Comparison of ENCODE assay signal across 24 cellular contexts in genomic region chr3:57896691-57897090, GRCh38.
DNase-seq lines count a peak whose midpoint lies in the region; ATAC-seq and TF ChIP-seq lines count a peak whose summit lies in the region.
"Had no signal": no experiment of that assay in that cellular context is flagged by ENCODE, and none has a peak within 500 bp of the region (broad histone marks: within the 10 kb centered on the region; RNA-seq: fewer than 3 reads in every experiment).

No MANE protein-coding gene starts in this region.

- H3K4me1 Mint-ChIP-seq in osteocyte (ENCODE audit: unreplicated experiment) = peaks cover 14% of the 10 kb centered on the region
- H3K4me1 Mint-ChIP-seq: CD4-positive, alpha-beta memory T cell; IgD-negative memory B cell; memory B cell had no signal

- no peaks in the 10 kb centered on the region for H3K36me3 ChIP-seq in aorta (ENCODE audit: control insufficient read depth in 1 of 2, insufficient read depth in 2 of 2, low read length in 1 of 2)

- H3K27ac Mint-ChIP-seq in osteocyte (ENCODE audit: unreplicated experiment) = peak overlapping the region; percentile 10
- H3K27ac Mint-ChIP-seq: activated naive CD8-positive, alpha-beta T cell; IgD-negative memory B cell; memory B cell had no signal

- no peak for TF ChIP-seq CTCF in VCaP (conservative IDR thresholded peaks at IDR 0.05)
- TF ChIP-seq CTCF in osteocyte (IDR thresholded peaks at IDR 0.05) = no peak

- no peaks in the 10 kb centered on the region for H3K9me3 Mint-ChIP-seq in osteocyte (ENCODE audit: unreplicated experiment)
- H3K9me3 Mint-ChIP-seq: CD4-positive, alpha-beta memory T cell; central memory CD8-positive, alpha-beta T cell; IgD-negative memory B cell; memory B cell had no signal

- peaks cover 0 to 6% of the 10 kb centered on the region in 2 donors for H3K4me1 ChIP-seq in aorta (ENCODE audit: control insufficient read depth in 1 of 2, insufficient read depth in 2 of 2, low read length in 2 of 2)

- H3K4me3 ChIP-seq in aorta (ENCODE audit: low read length in 2 of 2) = peak overlapping the region; percentile 61 to 76
- H3K4me3 ChIP-seq: smooth muscle cell had no signal

- intact Hi-C loops in aorta (cut with DNase I) = loop anchor here in 1 of 2 donors (10.0 kb wide), 1 partner anchor 108 kb away; the partner anchor contains the start of gene FLNB

- H3K27ac ChIP-seq in VCaP (peak overlapping the region; percentile 57), aorta (ENCODE audit: low read depth in 1 of 2, low read length in 2 of 2) (peak overlapping the region in 1 of 2 donors; percentile 90)
- H3K27ac ChIP-seq: 22Rv1 had no signal

- no peak overlapping the region for H3K4me3 Mint-ChIP-seq in osteocyte (ENCODE audit: unreplicated experiment)
- H3K4me3 Mint-ChIP-seq: activated naive CD8-positive, alpha-beta T cell; CD4-positive, alpha-beta memory T cell; central memory CD8-positive, alpha-beta T cell; IgD-negative memory B cell; memory B cell had no signal

- DNase-seq in DMS153 (lab: John Stamatoyannopoulos, UW) (peak; percentile 9), DMS153 treated with DMSO at 0.1 percent for 48 hours (lab: John Stamatoyannopoulos, UW; ENCODE audit: unreplicated experiment) (no peak), osteocyte (ENCODE audit: extremely low spot score, unreplicated experiment) (no peak), aorta (no peak), GM19240 (ENCODE audit: insufficient read length, low spot score) (no peak), EL (no peak), hepatic stellate cell (ENCODE audit: low spot score) (no peak)
- DNase-seq: activated CD4-positive, alpha-beta T cell treated with anti-CD3 and anti-CD28 coated beads, Interleukin-2, amount 50 U/mL, for 48 hours; activated CD4-positive, CD25-positive, alpha-beta regulatory T cell; activated CD8-positive, alpha-beta memory T cell treated with anti-CD3 and anti-CD28 coated beads, Interleukin-2, amount 50 U/mL, for 4 hours; CD4-positive, alpha-beta memory T cell; DMS 273 treated with DMSO at 0.1 percent for 48 hours; GDM1; NCI-H187; NCI-H2227 treated with DMSO at 0.1 percent for 48 hours; NCI-H82; stimulated activated CD4-positive, alpha-beta T cell treated with anti-CD3 and anti-CD28 coated beads, Interleukin-2, amount 100 ng/mL, for 24 hours had no signal

- 12 to 14% methylated on average over 4 of the region's 4 CpGs for WGBS in aorta, 2 donors

- peaks cover 24% of the 10 kb centered on the region for H3K36me3 Mint-ChIP-seq in osteocyte (ENCODE audit: unreplicated experiment)

- ATAC-seq in aorta (ENCODE audit: low FRiP score) = no peak

- no peaks in the 10 kb centered on the region for H3K27me3 ChIP-seq in aorta (ENCODE audit: control insufficient read depth in 1 of 2, insufficient read depth in 2 of 2, low read length in 1 of 2)

- H3K9me3 ChIP-seq in aorta (ENCODE audit: control insufficient read depth, low read length) = no peaks in the 10 kb centered on the region

- H3K27me3 Mint-ChIP-seq in osteocyte (ENCODE audit: unreplicated experiment) = no peaks in the 10 kb centered on the region
- H3K27me3 Mint-ChIP-seq: activated naive CD8-positive, alpha-beta T cell; CD4-positive, alpha-beta memory T cell; central memory CD8-positive, alpha-beta T cell; IgD-negative memory B cell; memory B cell had no signal
